8 cellular contexts compared by ENCODE assay signal in genomic region chr19:17755977-17756670, GRCh38. TPM values are rescaled to one million over a fixed set of nuclear protein-coding genes. Genes with fewer than 3 reads are reported as not detected.
DNase-seq lines count a peak whose midpoint lies in the region; ATAC-seq and TF ChIP-seq lines count a peak whose summit lies in the region.

No MANE protein-coding gene starts in this region.

- no peaks in the 10 kb centered on the region for H3K9me3 Mint-ChIP-seq in activated T-helper 2 cell treated with anti-CD3 and anti-CD28 coated beads, Interferon-gamma antibody, Interleukin-2, Interleukin-4, amounts not matched to agents 10 μg/mL and 5 μg/mL and 100 μg/mL, durations not matched to agents 14 hours and 24 hours and 36 hours

- no peak for TF ChIP-seq POLR2A in uterus (IDR thresholded peaks at IDR 0.05)

- peak; percentile 6 for ATAC-seq in left lung

- no peaks in the 10 kb centered on the region for H3F3A ChIP-seq in GM23248 (ENCODE audit: insufficient read depth)

- H3K9me3 ChIP-seq in left lung (no peaks in the 10 kb centered on the region), GM23248 (ENCODE audit: low read depth) (no peaks in the 10 kb centered on the region), uterus (no peaks in the 10 kb centered on the region)

- no peak for TF ChIP-seq CTCF in left lung (IDR thresholded peaks at IDR 0.05)
- TF ChIP-seq CTCF in uterus (IDR thresholded peaks at IDR 0.05) = no peak

- no peaks in the 10 kb centered on the region for H3K36me3 ChIP-seq in left lung
- H3K36me3 ChIP-seq in GM23248 (ENCODE audit: low read depth) = no peaks in the 10 kb centered on the region
- H3K36me3 ChIP-seq in uterus = no peaks in the 10 kb centered on the region

- intact Hi-C loops in activated T-helper 2 cell treated with anti-CD3 and anti-CD28 coated beads, Interferon-gamma antibody, Interleukin-2, Interleukin-4, amounts not matched to agents 10 μg/mL and 5 μg/mL and 100 μg/mL, durations not matched to agents 14 hours and 24 hours and 36 hours (cut with micrococcal nuclease) = no loop called here
- intact Hi-C loops in left lung (cut with DNase I) (no loop called here), uterus (cut with DNase I; ENCODE audit: low total_unique reads) (no loop called here)

- no peak overlapping the region for H3K4me2 ChIP-seq in GM23248 (ENCODE audit: unreplicated experiment)

- H3K27ac ChIP-seq in left lung (no peak overlapping the region), GM23248 (no peak overlapping the region), uterus (no peak overlapping the region)

- H2AFZ ChIP-seq in GM23248 = no peak overlapping the region

- H3K4me3 Mint-ChIP-seq in activated T-helper 2 cell treated with anti-CD3 and anti-CD28 coated beads, Interferon-gamma antibody, Interleukin-2, Interleukin-4, amounts not matched to agents 10 μg/mL and 5 μg/mL and 100 μg/mL, durations not matched to agents 14 hours and 24 hours and 36 hours (ENCODE audit: low read depth) = no peak overlapping the region

- H3K4me3 ChIP-seq in left lung (no peak overlapping the region), GM23248 (no peak overlapping the region), uterus (no peak overlapping the region)

- H3K36me3 Mint-ChIP-seq in activated T-helper 2 cell treated with anti-CD3 and anti-CD28 coated beads, Interferon-gamma antibody, Interleukin-2, Interleukin-4, amounts not matched to agents 10 μg/mL and 5 μg/mL and 100 μg/mL, durations not matched to agents 14 hours and 24 hours and 36 hours (ENCODE audit: low read depth) = peaks cover 70% of the 10 kb centered on the region

- H3K27ac Mint-ChIP-seq in activated T-helper 2 cell treated with anti-CD3 and anti-CD28 coated beads, Interferon-gamma antibody, Interleukin-2, Interleukin-4, amounts not matched to agents 10 μg/mL and 5 μg/mL and 100 μg/mL, durations not matched to agents 14 hours and 24 hours and 36 hours = peak overlapping the region; percentile 53

- H3K9me2 ChIP-seq in GM23248 (ENCODE audit: insufficient read depth) = no peaks in the 10 kb centered on the region

- 50 to 54% methylated on average over 12 of the region's 12 CpGs for WGBS in GM23248 (ENCODE audit: low coverage in 1 of 2, low lambda C conversion rate in 2 of 2, missing lambda C conversion rate in 2 of 2), 2 experiments

- no peaks in the 10 kb centered on the region for H4K20me1 ChIP-seq in GM23248 (ENCODE audit: insufficient read depth)

- no peaks in the 10 kb centered on the region for H3K27me3 ChIP-seq in left lung
- no peaks in the 10 kb centered on the region for H3K27me3 ChIP-seq in GM23248 (replicated peaks; ENCODE audit: insufficient read depth)
- H3K27me3 ChIP-seq in uterus = no peaks in the 10 kb centered on the region

- in situ Hi-C loops in GM23248 (cut with MboI) = no loop called here

- H3K4me1 Mint-ChIP-seq in activated T-helper 2 cell treated with anti-CD3 and anti-CD28 coated beads, Interferon-gamma antibody, Interleukin-2, Interleukin-4, amounts not matched to agents 10 μg/mL and 5 μg/mL and 100 μg/mL, durations not matched to agents 14 hours and 24 hours and 36 hours (ENCODE audit: low read depth) = peaks cover 28% of the 10 kb centered on the region

- DNase-seq in activated CD8-positive, alpha-beta memory T cell treated with anti-CD3 and anti-CD28 coated beads for 24 hours = peak; percentile 70
- DNase-seq in activated CD8-positive, alpha-beta memory T cell treated with anti-CD3 and anti-CD28 coated beads, Interleukin-2, amount 50 U/mL, for 48 hours = no peak
- DNase-seq in NCI-H1694 treated with DMSO at 0.1 percent for 48 hours (lab: John Stamatoyannopoulos, UW) (peak; percentile 22), left lung (no peak), GM23248 (no peak), amniotic stem cell (lab: John Stamatoyannopoulos, UW) (no peak), uterus (no peak)
- DNase-seq in activated T-helper 2 cell treated with anti-CD3 and anti-CD28 coated beads, Interferon-gamma antibody, Interleukin-2, Interleukin-4, amounts not matched to agents 10 μg/mL and 5 μg/mL and 100 μg/mL, durations not matched to agents 14 hours and 24 hours and 36 hours (ENCODE audit: low spot score) = no peak

- H3K9ac ChIP-seq in GM23248 = no peak overlapping the region

- H3K4me1 ChIP-seq in left lung (peaks cover 0 to 38% of the 10 kb centered on the region in 2 donors), GM23248 (ENCODE audit: insufficient read depth) (no peaks in the 10 kb centered on the region), uterus (no peaks in the 10 kb centered on the region)

- H3K27me3 Mint-ChIP-seq in activated T-helper 2 cell treated with anti-CD3 and anti-CD28 coated beads, Interferon-gamma antibody, Interleukin-2, Interleukin-4, amounts not matched to agents 10 μg/mL and 5 μg/mL and 100 μg/mL, durations not matched to agents 14 hours and 24 hours and 36 hours (ENCODE audit: low read depth) = no peaks in the 10 kb centered on the region

- no peaks in the 10 kb centered on the region for H3K79me2 ChIP-seq in GM23248 (ENCODE audit: insufficient read depth)

RNA-seq across cellular contexts. Expression of gene FCHO1, which starts 4.8 kb away (rescaled TPM):
- total RNA-seq in activated T-helper 2 cell treated with anti-CD3 and anti-CD28 coated beads, Interferon-gamma antibody, Interleukin-2, Interleukin-4, amounts not matched to agents 10 μg/mL and 5 μg/mL and 100 μg/mL, durations not matched to agents 14 hours and 24 hours and 36 hours = 74.7 and 75.6 TPM in 2 replicates
- total RNA-seq in left lung (10 to 100 TPM in 1 of 2 donors, 1 to 10 TPM in 1; 3.0 to 12.7 TPM), uterus (1 to 10 TPM in 2 of 4 donors, under 1 TPM in 1, not detected in 1; under 0.01 to 3.8 (median 1.4) TPM)
- 0.43 and 0.89 TPM in 2 replicates for total RNA-seq in GM23248 (2014; rRNA removed; shearing (Covaris generic))
- polyA plus RNA-seq in GM23248 (2016; fragmentation: Nextera tagmentation; extraction: Ambion mirVana) = 0.96 and 1.1 TPM in 2 replicates

RNA-seq across cellular contexts. Expression of gene MAP1S, which starts 36.8 kb away (rescaled TPM):
- total RNA-seq in activated T-helper 2 cell treated with anti-CD3 and anti-CD28 coated beads, Interferon-gamma antibody, Interleukin-2, Interleukin-4, amounts not matched to agents 10 μg/mL and 5 μg/mL and 100 μg/mL, durations not matched to agents 14 hours and 24 hours and 36 hours = 66.7 and 80.3 TPM in 2 replicates
- total RNA-seq in left lung (10 to 100 TPM; 65.1 to 82.2 TPM), uterus (10 to 100 TPM in 3 of 4 donors, 1 to 10 TPM in 1; 6.2 to 78.7 (median 50.3) TPM)
- 20.4 and 37.1 TPM in 2 replicates for total RNA-seq in GM23248 (2014; rRNA removed; shearing (Covaris generic))
- 41.7 and 44.8 TPM in 2 replicates for polyA plus RNA-seq in GM23248 (2016; fragmentation: Nextera tagmentation; extraction: Ambion mirVana)

RNA-seq across cellular contexts. Expression of gene B3GNT3, which starts 38.8 kb away (rescaled TPM):
- not detected in 2 replicates for total RNA-seq in activated T-helper 2 cell treated with anti-CD3 and anti-CD28 coated beads, Interferon-gamma antibody, Interleukin-2, Interleukin-4, amounts not matched to agents 10 μg/mL and 5 μg/mL and 100 μg/mL, durations not matched to agents 14 hours and 24 hours and 36 hours
- total RNA-seq in left lung (1 to 10 TPM; 2.1 to 5.2 TPM), uterus (1 to 10 TPM in 1 of 4 donors, not detected in 3; 1.4 TPM)
- total RNA-seq in GM23248 (2014; rRNA removed; shearing (Covaris generic)) = not detected in 2 replicates
- polyA plus RNA-seq in GM23248 (2016; fragmentation: Nextera tagmentation; extraction: Ambion mirVana) = not detected in 2 replicates

Comparison
In these comparisons a context has a peak if more than half of its experiments do, and no peak if none do; other contexts are left out.
1. DNase-seq: peak in activated CD8-positive, alpha-beta memory T cell treated with anti-CD3 and anti-CD28 coated beads for 24 hours (single experiment) and NCI-H1694 treated with DMSO at 0.1 percent for 48 hours (single experiment); none in activated CD8-positive, alpha-beta memory T cell treated with anti-CD3 and anti-CD28 coated beads, Interleukin-2, amount 50 U/mL, for 48 hours (single experiment), activated T-helper 2 cell treated with anti-CD3 and anti-CD28 coated beads, Interferon-gamma antibody, Interleukin-2, Interleukin-4, amounts not matched to agents 10 μg/mL and 5 μg/mL and 100 μg/mL, durations not matched to agents 14 hours and 24 hours and 36 hours (single experiment), left lung (0 of 2), GM23248 (single experiment), amniotic stem cell (single experiment) and uterus (0 of 2).